Comparison of ENCODE assay signal across 15 cellular contexts in the genomic region with DNA sequence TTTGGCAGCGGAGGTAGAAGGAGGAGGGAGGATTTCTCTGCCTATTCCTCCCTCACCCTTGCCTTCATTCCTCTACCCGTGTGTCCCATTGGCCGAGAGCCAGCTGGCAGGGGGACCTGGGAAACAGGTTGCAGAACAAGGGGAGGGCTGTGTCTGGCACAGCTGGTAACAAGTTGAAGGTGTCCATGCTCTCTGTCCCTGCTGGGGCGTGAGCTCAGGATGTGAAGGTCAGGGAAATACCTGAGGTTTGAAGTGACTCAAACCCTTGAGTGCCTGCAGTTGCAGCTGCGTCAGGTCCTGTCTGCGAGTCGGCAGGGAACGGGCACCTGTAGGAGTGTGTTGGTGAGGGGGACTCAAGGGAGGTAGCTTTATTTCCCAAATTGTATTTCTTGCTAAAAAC. TPM values are rescaled to one million over a fixed set of nuclear protein-coding genes. Genes with fewer than 3 reads are reported as not detected.
DNase-seq lines count a peak whose midpoint lies in the region; ATAC-seq and TF ChIP-seq lines count a peak whose summit lies in the region.
"Had no signal": no experiment of that assay in that cellular context is flagged by ENCODE, and none has a peak within 500 bp of the region (broad histone marks: within the 10 kb centered on the region; RNA-seq: fewer than 3 reads in every experiment).

No MANE protein-coding gene starts in this region.

- H3K4me1 ChIP-seq in heart left ventricle (peaks cover 0 to 6% (median 0%) of the 10 kb centered on the region in 12 donors), prostate gland (replicated peaks) (no peaks in the 10 kb centered on the region)

- DNase-seq in HPDE6-E6E7 (ENCODE audit: extremely low spot score), result peak; percentile 72
- DNase-seq in RWPE1 (ENCODE audit: low spot score), result peak; percentile 73
- peak; percentile 71 to 91 (median 87) for DNase-seq in heart left ventricle
- peak; percentile 93 for DNase-seq in prostate gland (ENCODE audit: low spot score)
- no peak for DNase-seq in activated CD8-positive, alpha-beta memory T cell treated with anti-CD3 and anti-CD28 coated beads for 24 hours
- DNase-seq in activated CD4-positive, alpha-beta T cell treated with anti-CD3 and anti-CD28 coated beads, Interleukin-2, amount 50 U/mL, for 48 hours, result no peak
- no peak for DNase-seq in NCI-H2081 treated with DMSO at 0.1 percent for 48 hours (lab: John Stamatoyannopoulos, UW)
- DNase-seq: activated CD4-positive, alpha-beta T cell treated with anti-CD3 and anti-CD28 coated beads for 36 hours; GOT3; islet precursor cell; KG1; NCI-H526; stimulated activated CD4-positive, alpha-beta T cell treated with anti-CD3 and anti-CD28 coated beads, Interleukin-1b, Interleukin-23, amount 100 ng/mL, for 48 hours had no signal

- intact Hi-C loops in heart left ventricle (cut with DNase I), result no loop called here
- intact Hi-C loops in prostate gland (cut with DNase I), result no loop called here

- ATAC-seq in heart left ventricle (peak; percentile 72 to 92 (median 85)), HG03175 (IDR thresholded peaks at IDR 0.05; ENCODE audit: unreplicated experiment) (no peak)
- ATAC-seq: activated CD4-positive, alpha-beta T cell treated with anti-CD3 and anti-CD28 coated beads for 36 hours; stimulated activated memory B cell treated with anti-CD40 and anti-IgM and Interleukin-4, amounts not matched to agents 10 μg/mL and 1 μg/mL and 100 μg/mL, for 72 hours had no signal

- H3K4me3 ChIP-seq in heart left ventricle (no peak overlapping the region), prostate gland (no peak overlapping the region)

- H3K36me3 ChIP-seq in heart left ventricle (peaks cover 0 to 98% (median 92%) of the 10 kb centered on the region in 9 donors), prostate gland (peaks cover 5 to 20% of the 10 kb centered on the region in 2 donors)

- H3K27ac ChIP-seq in RWPE1 (peak overlapping the region; percentile 34), heart left ventricle (peak overlapping the region in 6 of 12 donors; percentile 19 to 69 (median 48)), prostate gland (peak overlapping the region in 1 of 2 donors; percentile 62)

- no peaks in the 10 kb centered on the region for H3K27me3 ChIP-seq in heart left ventricle
- no peaks in the 10 kb centered on the region for H3K27me3 ChIP-seq in prostate gland (replicated peaks; ENCODE audit: insufficient read depth)

- TF ChIP-seq CTCF in RWPE1 (conservative IDR thresholded peaks at IDR 0.05; ENCODE audit: low read depth), result no peak
- no peak for TF ChIP-seq CTCF in heart left ventricle (IDR thresholded peaks at IDR 0.05)
- no peak for TF ChIP-seq CTCF in prostate gland (IDR thresholded peaks at IDR 0.05)

- POLR2A ChIA-PET in RWPE1 (lab: Yijun Ruan, JAX; ENCODE audit: low non-redundant PET), result no interaction called here

- WGBS in heart left ventricle, 4 donors, result 46 to 52% (median 50%) methylated on average over 7 to 8 of the region's 8 CpGs
- WGBS in prostate gland, result 39% methylated on average over 8 of the region's 8 CpGs

- no peak for TF ChIP-seq POLR2A in heart left ventricle (IDR thresholded peaks at IDR 0.05)
- no peak for TF ChIP-seq POLR2A in prostate gland (IDR thresholded peaks at IDR 0.05)

- H3K9me3 ChIP-seq in heart left ventricle (no peaks in the 10 kb centered on the region), prostate gland (no peaks in the 10 kb centered on the region)

- CTCF ChIA-PET in RWPE1 (lab: Yijun Ruan, JAX), result interaction anchor here (0.7 kb wide), 1 partner anchor 36 kb away, joined by 3 read pairs; no protein-coding TSS in a partner anchor

RNA-seq across cellular contexts. Expression of a gene that starts 16.2 kb away (rescaled TPM):
- total RNA-seq in heart left ventricle (10 to 100 TPM; 29.2 to 49.5 (median 31.6) TPM), prostate gland (10 to 100 TPM; 54.5 to 56.5 TPM)
- 10 to 100 TPM; 27.7 to 61.3 TPM for polyA plus RNA-seq in heart left ventricle

RNA-seq across cellular contexts. Expression of a gene that starts 24.5 kb away (rescaled TPM):
- total RNA-seq in heart left ventricle (10 to 100 TPM; 27.3 to 42.7 (median 36.5) TPM), prostate gland (100 to 1,000 TPM; 113 to 178 TPM)
- 10 to 100 TPM; 29.5 to 33.6 TPM for polyA plus RNA-seq in heart left ventricle

RNA-seq across cellular contexts. Expression of a gene that starts 28.3 kb away (rescaled TPM):
- 10 to 100 TPM in 1 of 9 donors, 1 to 10 TPM in 8; 3.2 to 10.3 (median 5.8) TPM for total RNA-seq in heart left ventricle
- 10 to 100 TPM in 1 of 2 donors, 1 to 10 TPM in 1; 3.0 to 11.5 TPM for polyA plus RNA-seq in heart left ventricle
- 10 to 100 TPM; 13.5 to 24.1 TPM for total RNA-seq in prostate gland

RNA-seq across cellular contexts. Expression of a gene that starts 58.0 kb away (rescaled TPM):
- total RNA-seq in heart left ventricle (100 to 1,000 TPM in 2 of 9 donors, 10 to 100 TPM in 7; 50.8 to 126 (median 68.2) TPM), prostate gland (10 to 100 TPM; 59.8 to 98.3 TPM)
- 10 to 100 TPM; 37.0 to 64.7 TPM for polyA plus RNA-seq in heart left ventricle

RNA-seq across cellular contexts. Expression of a gene that starts 58.6 kb away (rescaled TPM):
- total RNA-seq in heart left ventricle (100 to 1,000 TPM in 8 of 9 donors, 10 to 100 TPM in 1; 96.0 to 212 (median 172) TPM), prostate gland (100 to 1,000 TPM; 165 to 173 TPM)
- polyA plus RNA-seq in heart left ventricle, result 100 to 1,000 TPM; 129 to 211 TPM

Comparison
In these comparisons a context has a peak if more than half of its experiments do, and no peak if none do; other contexts are left out.
1. DNase-seq: peak in HPDE6-E6E7 (single experiment), RWPE1 (single experiment), heart left ventricle (5 of 5) and prostate gland (single experiment); none in activated CD8-positive, alpha-beta memory T cell treated with anti-CD3 and anti-CD28 coated beads for 24 hours (single experiment), activated CD4-positive, alpha-beta T cell treated with anti-CD3 and anti-CD28 coated beads, Interleukin-2, amount 50 U/mL, for 48 hours (0 of 2) and NCI-H2081 treated with DMSO at 0.1 percent for 48 hours (single experiment).